In genomic region chr9:137254624-137255447, GRCh38 we compare ENCODE assay signal across 8 cellular contexts. TPM values are rescaled to one million over a fixed set of nuclear protein-coding genes. Genes with fewer than 3 reads are reported as not detected.
DNase-seq lines count a peak whose midpoint lies in the region; TF ChIP-seq lines count a peak whose summit lies in the region.

TSS of gene NELFB (plus strand) at chr9:137255327.

- DNase-seq in ELF-1 (ENCODE audit: low read depth, low spot score) (peak; percentile 88), GOT3 (lab: John Stamatoyannopoulos, UW) (peak; percentile 85), LoVo (ENCODE audit: low spot score) (peak; percentile 91), SHP77 (lab: John Stamatoyannopoulos, UW) (peak; percentile 76 to 79), fibroblast of the conjunctiva (ENCODE audit: low read depth) (peak; percentile 68), stomach (peak; percentile 96)
- DNase-seq in activated effector memory CD4-positive, alpha-beta T cell treated with anti-CD3 and anti-CD28 coated beads, Interleukin-2, amount 50 U/mL, for 16 hours, result peak; percentile 99

- peak within 1 kb of the TSS; percentile 88 for H3K9ac ChIP-seq in neural cell (ENCODE audit: low read length)

- H2AFZ ChIP-seq in neural cell (ENCODE audit: low read depth, low read length), result peak within 1 kb of the TSS; percentile 56

- TF ChIP-seq EP300 in neural cell (conservative IDR thresholded peaks at IDR 0.05; ENCODE audit: poor library complexity, severe bottlenecking) (peak; percentile 47), stomach (IDR thresholded peaks at IDR 0.05) (no peak)

- WGBS in stomach, 5 donors, result 0 to 4% (median 1%) methylated on average over 37 to 105 of the region's 105 CpGs

- H3K27me3 ChIP-seq in neural cell (ENCODE audit: insufficient read depth, low read depth, low read length), result no peaks in the 10 kb centered on the region
- H3K27me3 ChIP-seq in stomach, result no peaks in the 10 kb centered on the region

- TF ChIP-seq RAD21 in neural cell (conservative IDR thresholded peaks at IDR 0.05), result peak; percentile 5

- TF ChIP-seq POLR2A in stomach (IDR thresholded peaks at IDR 0.05), result no peak

- intact Hi-C loops in stomach (cut with DNase I; ENCODE audit: low total_unique reads), result no loop called here

- H3K4me3 ChIP-seq in neural cell (ENCODE audit: low read length) (peak within 1 kb of the TSS; percentile 96), stomach (peak within 1 kb of the TSS; percentile 94 to 100 (median 98))

- H3K9me3 ChIP-seq in neural cell (ENCODE audit: low read length), result no peaks in the 10 kb centered on the region
- H3K9me3 ChIP-seq in stomach, result no peaks in the 10 kb centered on the region

- H3K27ac ChIP-seq in neural cell (ENCODE audit: low read length) (peak within 1 kb of the TSS; percentile 70), stomach (peak within 1 kb of the TSS; percentile 78 to 91 (median 83))

- no peaks in the 10 kb centered on the region for H4K20me1 ChIP-seq in neural cell (ENCODE audit: insufficient read depth)

- H3K36me3 ChIP-seq in neural cell (ENCODE audit: insufficient read depth, low read length) (no peaks in the 10 kb centered on the region), stomach (peaks cover 4 to 32% (median 26%) of the 10 kb centered on the region in 4 donors)

- peak within 1 kb of the TSS; percentile 90 for H3K4me2 ChIP-seq in neural cell (ENCODE audit: low read length)

- TF ChIP-seq CTCF in neural cell (IDR thresholded peaks at IDR 0.05; ENCODE audit: poor library complexity, severe bottlenecking), result no peak
- TF ChIP-seq CTCF in stomach (IDR thresholded peaks at IDR 0.05), result peak in 1 of 7 experiments; percentile 33

- no peaks in the 10 kb centered on the region for H3K9me2 ChIP-seq in neural cell (ENCODE audit: insufficient read depth, low read length)

- peaks cover 10% of the 10 kb centered on the region for H3K79me2 ChIP-seq in neural cell (replicated peaks; ENCODE audit: insufficient read depth, low read length)

- H3K4me1 ChIP-seq in stomach, result peaks cover 22 to 51% (median 38%) of the 10 kb centered on the region in 4 donors

- H3F3A ChIP-seq in neural cell (ENCODE audit: insufficient read depth, low read length, poor library complexity, severe bottlenecking), result no peaks in the 10 kb centered on the region

TF ChIP-seq in neural cell, 6 proteins besides CTCF, POLR2A, EP300 and RAD21:
- TF ChIP-seq SMC3 (conservative IDR thresholded peaks at IDR 0.05; ENCODE audit: poor library complexity), result peak; percentile 14
- TF ChIP-seq MXI1 (conservative IDR thresholded peaks at IDR 0.05; ENCODE audit: poor library complexity, severe bottlenecking), result peak; percentile 82
- TF ChIP-seq TAF1 (IDR thresholded peaks at IDR 0.05; ENCODE audit: low read depth), result no peak
- peak; percentile 86 for TF ChIP-seq POLR2AphosphoS5 (IDR thresholded peaks at IDR 0.05)
- TF ChIP-seq EZH2 (IDR thresholded peaks at IDR 0.05; ENCODE audit: borderline replicate concordance, insufficient read depth, low read length, poor library complexity, severe bottlenecking), result no peak
- TF ChIP-seq, protein P1, sequence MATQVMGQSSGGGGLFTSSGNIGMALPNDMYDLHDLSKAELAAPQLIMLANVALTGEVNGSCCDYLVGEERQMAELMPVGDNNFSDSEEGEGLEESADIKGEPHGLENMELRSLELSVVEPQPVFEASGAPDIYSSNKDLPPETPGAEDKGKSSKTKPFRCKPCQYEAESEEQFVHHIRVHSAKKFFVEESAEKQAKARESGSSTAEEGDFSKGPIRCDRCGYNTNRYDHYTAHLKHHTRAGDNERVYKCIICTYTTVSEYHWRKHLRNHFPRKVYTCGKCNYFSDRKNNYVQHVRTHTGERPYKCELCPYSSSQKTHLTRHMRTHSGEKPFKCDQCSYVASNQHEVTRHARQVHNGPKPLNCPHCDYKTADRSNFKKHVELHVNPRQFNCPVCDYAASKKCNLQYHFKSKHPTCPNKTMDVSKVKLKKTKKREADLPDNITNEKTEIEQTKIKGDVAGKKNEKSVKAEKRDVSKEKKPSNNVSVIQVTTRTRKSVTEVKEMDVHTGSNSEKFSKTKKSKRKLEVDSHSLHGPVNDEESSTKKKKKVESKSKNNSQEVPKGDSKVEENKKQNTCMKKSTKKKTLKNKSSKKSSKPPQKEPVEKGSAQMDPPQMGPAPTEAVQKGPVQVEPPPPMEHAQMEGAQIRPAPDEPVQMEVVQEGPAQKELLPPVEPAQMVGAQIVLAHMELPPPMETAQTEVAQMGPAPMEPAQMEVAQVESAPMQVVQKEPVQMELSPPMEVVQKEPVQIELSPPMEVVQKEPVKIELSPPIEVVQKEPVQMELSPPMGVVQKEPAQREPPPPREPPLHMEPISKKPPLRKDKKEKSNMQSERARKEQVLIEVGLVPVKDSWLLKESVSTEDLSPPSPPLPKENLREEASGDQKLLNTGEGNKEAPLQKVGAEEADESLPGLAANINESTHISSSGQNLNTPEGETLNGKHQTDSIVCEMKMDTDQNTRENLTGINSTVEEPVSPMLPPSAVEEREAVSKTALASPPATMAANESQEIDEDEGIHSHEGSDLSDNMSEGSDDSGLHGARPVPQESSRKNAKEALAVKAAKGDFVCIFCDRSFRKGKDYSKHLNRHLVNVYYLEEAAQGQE (IDR thresholded peaks at IDR 0.05; ENCODE audit: borderline replicate concordance), result peak; percentile 19
TF ChIP-seq in neural cell: peak in this region for 4.

RNA-seq across cellular contexts. Expression of gene NELFB, which starts in this region (rescaled TPM):
- polyA plus RNA-seq in neural cell, result 64.7 and 82.2 TPM in 2 replicates
- 57.4 and 70.1 TPM in 2 replicates for polyA minus RNA-seq in neural cell
- total RNA-seq in stomach, result 100 to 1,000 TPM in 1 of 5 donors, 10 to 100 TPM in 4; 11.2 to 134 (median 44.9) TPM
- 10 to 100 TPM; 29.0 to 38.0 (median 34.2) TPM for polyA plus RNA-seq in stomach

Comparison
In these comparisons a context has a peak if more than half of its experiments do, and no peak if none do; other contexts are left out.
1. Peak in every context shown above with its lines: DNase-seq, H3K4me3 ChIP-seq and H3K27ac ChIP-seq.